Comparison of ENCODE assay signal across 8 cellular contexts in the genomic region with DNA sequence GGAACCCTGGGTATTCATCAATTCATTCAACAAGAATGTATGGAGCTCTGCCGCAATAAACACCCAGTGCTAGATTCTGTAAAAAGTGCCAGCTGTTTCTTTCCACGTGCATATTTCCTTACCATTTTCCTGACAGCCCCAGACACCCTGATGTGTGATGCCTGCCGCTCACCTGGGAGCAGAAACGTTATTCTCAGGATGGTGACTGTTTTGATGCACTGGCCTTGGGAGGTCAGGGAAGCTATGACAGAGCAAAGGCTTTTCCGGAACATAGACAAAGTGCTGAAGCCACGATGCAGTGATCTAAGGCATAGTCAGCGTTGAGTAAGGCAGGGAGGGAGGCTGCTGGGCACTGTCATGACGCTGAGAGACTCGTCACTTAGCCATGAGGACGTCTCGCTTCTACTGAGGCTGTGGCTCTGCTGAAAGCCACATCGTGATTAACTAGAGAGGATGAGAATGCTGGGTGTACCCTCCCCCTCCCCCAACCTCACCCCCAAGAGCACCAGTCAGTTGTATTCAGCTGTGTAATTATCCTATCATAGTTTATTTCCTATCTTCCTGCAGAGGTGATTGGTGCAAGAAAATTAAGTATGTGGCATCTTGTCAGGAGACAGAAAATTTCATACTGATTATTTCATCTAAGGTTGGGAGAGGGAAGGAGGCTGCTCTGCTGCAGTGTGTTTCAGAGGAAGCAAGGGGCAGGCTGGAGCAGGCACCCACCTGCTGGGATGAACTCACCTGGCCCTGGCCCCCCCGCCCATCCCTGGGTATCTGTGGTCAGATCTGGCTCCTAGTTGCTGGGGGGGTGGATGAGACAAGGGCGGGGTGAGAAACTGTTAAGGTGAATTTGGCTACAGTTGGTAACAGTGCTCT. TPM values are rescaled to one million over a fixed set of nuclear protein-coding genes. Genes with fewer than 3 reads are reported as not detected.
DNase-seq lines count a peak whose midpoint lies in the region; ATAC-seq, FAIRE-seq and TF ChIP-seq lines count a peak whose summit lies in the region.

No MANE protein-coding gene starts in this region.

- no TSS peak for BruUV-seq in HepG2 (replicated peaks; lab: Mats Ljungman, UMichigan)

- H2AFZ ChIP-seq in HepG2 (ENCODE audit: low read length): no peak overlapping the region

- H3K27ac ChIP-seq in CD8-positive, alpha-beta memory T cell (ENCODE audit: low read depth, low read length): no peak overlapping the region
- no peak overlapping the region for H3K27ac ChIP-seq in HepG2 (ENCODE audit: extremely low read length, insufficient read depth, low read length)

- H3K4me1 ChIP-seq in CD8-positive, alpha-beta memory T cell (ENCODE audit: insufficient read depth, low read length): peaks cover 46% of the 10 kb centered on the region
- H3K4me1 ChIP-seq in NT2/D1 (ENCODE audit: insufficient read depth, insufficient read length) (peaks cover 5% of the 10 kb centered on the region), adipocyte (ENCODE audit: control insufficient read depth, insufficient read depth, low read length) (peaks cover 23% of the 10 kb centered on the region), HepG2 (ENCODE audit: insufficient read depth, low read length) (peaks cover 14% of the 10 kb centered on the region)

- POLR2A ChIA-PET in CD8-positive, alpha-beta memory T cell (lab: Charles Lee): no interaction called here
- POLR2A ChIA-PET in HepG2 (lab: Yijun Ruan, JAX): no interaction called here

- H3K4me1 Mint-ChIP-seq in CD8-positive, alpha-beta memory T cell: peaks cover 54 to 55% (median 54%) of the 10 kb centered on the region in 3 donors

- TF ChIP-seq RAD21 in HepG2 (CRISPR knock-in tag; IDR thresholded peaks at IDR 0.05): no peak

- DNase-seq in CD8-positive, alpha-beta memory T cell: peak in 3 of 5 donors; percentile 36 to 66 (median 45)
- DNase-seq in NT2/D1 (ENCODE audit: low read depth, low spot score) (no peak), adipocyte (ENCODE audit: low read depth) (peak; percentile 83), HepG2 (ENCODE audit: low spot score) (no peak), DMS 273 treated with DMSO at 0.1 percent for 48 hours (lab: John Stamatoyannopoulos, UW) (no peak), NCI-H2029 (lab: John Stamatoyannopoulos, UW) (no peak)
- no peak for DNase-seq in effector CD8-positive, alpha-beta T cell (lab: John Stamatoyannopoulos, UW)

- in situ Hi-C loops in HepG2 (cut with HindIII; ENCODE audit: extremely low pct_ligation_motif_present, low pct_unique_long_range_greater_than_20kb): loop anchor here (5.0 kb wide), 1 partner anchor 194 kb away; no protein-coding TSS in a partner anchor

- no peak for TF ChIP-seq CTCF in HepG2 (CRISPR knock-in tag; IDR thresholded peaks at IDR 0.05)

- H3K9me3 ChIP-seq in CD8-positive, alpha-beta memory T cell (ENCODE audit: low read length): no peaks in the 10 kb centered on the region
- H3K9me3 ChIP-seq in NT2/D1 (ENCODE audit: insufficient read depth, low read length) (no peaks in the 10 kb centered on the region), adipocyte (ENCODE audit: control insufficient read depth, low read length) (no peaks in the 10 kb centered on the region), HepG2 (ENCODE audit: low read length) (no peaks in the 10 kb centered on the region)

- no peaks in the 10 kb centered on the region for H3K36me3 ChIP-seq in CD8-positive, alpha-beta memory T cell (ENCODE audit: insufficient read depth, low read length)
- H3K36me3 ChIP-seq in NT2/D1 (ENCODE audit: insufficient read depth, insufficient read length, low read length) (no peaks in the 10 kb centered on the region), adipocyte (ENCODE audit: control insufficient read depth, insufficient read depth, low read length, severe bottlenecking) (no peaks in the 10 kb centered on the region), HepG2 (replicated peaks in 1 of 2; ENCODE audit: control insufficient read depth in 1 of 2, insufficient read depth in 2 of 2, low read length in 2 of 2) (no peaks in the 10 kb centered on the region)

- H3K36me3 Mint-ChIP-seq in CD8-positive, alpha-beta memory T cell: no peaks in the 10 kb centered on the region

- H3K27me3 ChIP-seq in CD8-positive, alpha-beta memory T cell (ENCODE audit: insufficient read depth, low read length, poor library complexity, severe bottlenecking): no peaks in the 10 kb centered on the region
- H3K27me3 ChIP-seq in NT2/D1 (ENCODE audit: insufficient read depth, insufficient read length) (no peaks in the 10 kb centered on the region), adipocyte (replicated peaks; ENCODE audit: control insufficient read depth, insufficient read depth, low read length) (no peaks in the 10 kb centered on the region), HepG2 (ENCODE audit: control insufficient read depth in 1 of 2, insufficient read depth in 2 of 2, low read length in 2 of 2) (peaks cover 0 to 35% of the 10 kb centered on the region in 2 experiments; a peak in 2 of 5 replicates)

- H3K4me3 ChIP-seq in CD8-positive, alpha-beta memory T cell (ENCODE audit: low read length): no peak overlapping the region
- H3K4me3 ChIP-seq in NT2/D1 (ENCODE audit: insufficient read length, low read depth) (no peak overlapping the region), adipocyte (ENCODE audit: low read length) (peak overlapping the region; percentile 35), HepG2 (replicated peaks in 1 of 3; ENCODE audit: insufficient read depth in 1 of 3, low read depth in 2 of 3, low read length in 3 of 3) (no peak overlapping the region)

- H3K9ac ChIP-seq in NT2/D1 (ENCODE audit: insufficient read length, low read depth): peak overlapping the region; percentile 38
- peak overlapping the region; percentile 62 for H3K9ac ChIP-seq in adipocyte (ENCODE audit: low read length)
- H3K9ac ChIP-seq in HepG2 (ENCODE audit: insufficient read depth, low read depth, low read length): no peak overlapping the region

- FAIRE-seq in HepG2 (lab: Jason Lieb, UNC): no peak

- no peak for TF ChIP-seq EP300 in HepG2 (IDR thresholded peaks at IDR 0.05; ENCODE audit: low read depth in 2 of 2, low read length in 2 of 2)
- TF ChIP-seq EP300 in HepG2 (CRISPR knock-in tag; IDR thresholded peaks at IDR 0.05; ENCODE audit: borderline replicate concordance): no peak

- peak overlapping the region in 7 of 8 donors; percentile 35 to 99 (median 84) for H3K27ac Mint-ChIP-seq in CD8-positive, alpha-beta memory T cell

- no peak for TF ChIP-seq POLR2A in HepG2 (IDR thresholded peaks at IDR 0.05; ENCODE audit: insufficient read depth in 1 of 2, low read depth in 2 of 2, low read length in 2 of 2)

- ATAC-seq in HepG2 (no peak), HG02938 (IDR thresholded peaks at IDR 0.05; ENCODE audit: unreplicated experiment) (no peak)

- intact Hi-C loops in HepG2 (cut with micrococcal nuclease; ENCODE audit: unreplicated experiment): loop anchor here (1.0 kb wide), 1 partner anchor 194 kb away; no protein-coding TSS in a partner anchor

- no peaks in the 10 kb centered on the region for H3K79me2 ChIP-seq in HepG2 (ENCODE audit: insufficient read depth, low read length)

- no peaks in the 10 kb centered on the region for H4K20me1 ChIP-seq in HepG2 (ENCODE audit: insufficient read depth, low read length)

- H3K4me2 ChIP-seq in HepG2 (ENCODE audit: low read depth, low read length): no peak overlapping the region

- no peaks in the 10 kb centered on the region for H3K9me3 Mint-ChIP-seq in CD8-positive, alpha-beta memory T cell

- no peaks in the 10 kb centered on the region for H3K27me3 Mint-ChIP-seq in CD8-positive, alpha-beta memory T cell

- CTCF ChIA-PET in CD8-positive, alpha-beta memory T cell (lab: Charles Lee): interaction anchor here (0.6 to 5.9 kb wide), 23 partner anchors 11 to 198 kb away, joined by 3 to 60 read pairs (median 5); no protein-coding TSS in a partner anchor
- CTCF ChIA-PET in HepG2 (lab: Yijun Ruan, JAX; ENCODE audit: low intra/inter-chr PET ratio, low total read pairs): interaction anchor here (1.1 to 4.1 kb wide), 3 partner anchors 59 to 193 kb away, joined by 3 to 27 read pairs (median 4); no protein-coding TSS in a partner anchor

- 8% methylated on average over 14 of the region's 14 CpGs for WGBS in HepG2 (ENCODE audit: low lambda C conversion rate)

- H3K4me3 Mint-ChIP-seq in CD8-positive, alpha-beta memory T cell: peak overlapping the region in 5 of 7 donors; percentile 11 to 49 (median 45)

TF ChIP-seq in HepG2, 621 proteins besides CTCF, POLR2A, EP300 and RAD21:
- TF ChIP-seq FLYWCH1 (CRISPR knock-in tag; IDR thresholded peaks at IDR 0.05): no peak
- TF ChIP-seq CREB1 (IDR thresholded peaks at IDR 0.05): peak; percentile 15; the same call in 1 of the 2 replicates
- no peak for TF ChIP-seq CREB1 (CRISPR knock-in tag; IDR thresholded peaks at IDR 0.05)
- TF ChIP-seq FOSL2 (CRISPR knock-in tag; IDR thresholded peaks at IDR 0.05): peak; percentile 12; the same call in 1 of the 2 replicates
TF ChIP-seq in HepG2: peak in this region for 2.

RNA-seq across cellular contexts. Expression of gene SMNDC1, which starts 48.8 kb away (rescaled TPM):
- total RNA-seq in CD8-positive, alpha-beta memory T cell: 10 to 100 TPM; 54.9 to 60.1 TPM
- polyA plus RNA-seq in CD8-positive, alpha-beta memory T cell: 17.7 TPM
- 8.9 and 15.3 TPM in 2 replicates for total RNA-seq in HepG2 (2016; rRNA removed; fragmentation: Illumina TruSeq; extraction: Trizol)
- total RNA-seq in HepG2 (2016; cell fraction: cytosol; rRNA removed; fragmentation: Illumina TruSeq; extraction: Trizol; ENCODE audit: low read depth): 1.5 and 2.5 TPM in 2 replicates
- 9.3 and 15.3 TPM in 2 replicates for total RNA-seq in HepG2 (2016; cell fraction: insoluble cytoplasmic fraction; rRNA removed; fragmentation: Illumina TruSeq; extraction: Trizol)
- 4.9 and 5.5 TPM in 2 replicates for total RNA-seq in HepG2 (2016; cell fraction: membrane; rRNA removed; fragmentation: Illumina TruSeq; extraction: Trizol)
- 20.1 and 21.4 TPM in 2 replicates for total RNA-seq in HepG2 (2016; cell fraction: nucleus; rRNA removed; fragmentation: Illumina TruSeq; extraction: Trizol)
- 6.9 and 7.8 TPM in 2 replicates for polyA plus RNA-seq in HepG2 (2011; rRNA removed)
- polyA plus RNA-seq in HepG2 (2011; cell fraction: cytosol; rRNA removed): 3.7 and 6.5 TPM in 2 replicates
- 5.7 and 5.8 TPM in 2 replicates for polyA plus RNA-seq in HepG2 (2011; cell fraction: nucleus; rRNA removed)
- polyA plus RNA-seq in HepG2 (2012): 17.7 and 22.3 TPM in 2 replicates
- polyA plus RNA-seq in HepG2 (2016; cell fraction: cytosol; fragmentation: Illumina TruSeq; extraction: Trizol; ENCODE audit: low read depth): 2.4 and 2.6 TPM in 2 replicates
- polyA plus RNA-seq in HepG2 (2016; cell fraction: insoluble cytoplasmic fraction; fragmentation: Illumina TruSeq; extraction: Trizol; ENCODE audit: low read depth): 31.2 and 41.1 TPM in 2 replicates
- polyA plus RNA-seq in HepG2 (2016; cell fraction: membrane; fragmentation: Illumina TruSeq; extraction: Trizol; ENCODE audit: low read depth): 5.8 and 6.7 TPM in 2 replicates
- 37.3 and 41.9 TPM in 2 replicates for polyA plus RNA-seq in HepG2 (2016; cell fraction: nucleus; fragmentation: Illumina TruSeq; extraction: Trizol; ENCODE audit: insufficient read depth, low read depth)
- polyA minus RNA-seq in HepG2 (2011; rRNA and poly(A)+ RNA removed; ENCODE audit: low replicate concordance): 1.5 and 2.2 TPM in 2 replicates
- 8.6 and 10.4 TPM in 2 replicates for polyA minus RNA-seq in HepG2 (2011; cell fraction: cytosol; rRNA and poly(A)+ RNA removed)
- polyA minus RNA-seq in HepG2 (2011; cell fraction: nucleus; rRNA and poly(A)+ RNA removed): 30.1 and 30.3 TPM in 2 replicates

Comparison
In these comparisons a context has a peak if more than half of its experiments do, and no peak if none do; other contexts are left out.
1. DNase-seq: peak in CD8-positive, alpha-beta memory T cell (3 of 5) and adipocyte (single experiment); none in NT2/D1 (single experiment), HepG2 (single experiment), DMS 273 treated with DMSO at 0.1 percent for 48 hours (single experiment), NCI-H2029 (single experiment) and effector CD8-positive, alpha-beta T cell (single experiment).